12 cellular contexts compared by ENCODE assay signal in the genomic region with DNA sequence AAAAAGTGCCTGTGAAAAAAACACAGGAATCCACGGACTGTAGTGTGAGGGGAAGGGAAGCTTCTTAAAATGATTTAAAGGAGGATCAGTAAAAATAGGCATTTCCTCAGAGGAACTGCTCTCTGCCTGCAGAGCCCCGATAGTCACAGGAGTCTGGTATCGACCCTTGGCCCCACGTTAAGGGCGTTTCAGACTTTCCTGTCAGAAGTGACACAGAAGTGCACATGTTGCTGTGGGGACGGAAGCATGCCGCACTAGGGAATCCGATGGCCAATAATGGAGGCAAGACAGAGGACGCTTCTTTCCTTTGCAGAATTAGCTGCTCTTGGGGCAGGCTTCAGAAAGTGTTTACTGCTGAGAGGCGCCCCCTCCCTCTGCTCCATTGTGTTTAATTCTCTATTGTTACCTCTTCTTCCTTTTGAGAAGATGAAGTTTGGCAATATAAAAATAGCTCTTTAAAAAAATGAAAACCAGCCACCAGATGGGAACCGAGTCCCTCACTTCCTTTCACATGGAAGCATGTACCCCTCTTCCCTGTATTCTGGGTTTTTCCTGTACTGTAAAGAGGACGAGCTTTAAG.
DNase-seq lines count a peak whose midpoint lies in the region; ATAC-seq and TF ChIP-seq lines count a peak whose summit lies in the region.
"Had no signal": no experiment of that assay in that cellular context is flagged by ENCODE, and none has a peak within 500 bp of the region (broad histone marks: within the 10 kb centered on the region; RNA-seq: fewer than 3 reads in every experiment).

No MANE protein-coding gene starts in this region.

- peaks cover 21% of the 10 kb centered on the region for H3K36me3 Mint-ChIP-seq in CD4-positive, CD25-positive, alpha-beta regulatory T cell
- H3K36me3 Mint-ChIP-seq in neural crest cell (ENCODE audit: low read depth), result peaks cover 20% of the 10 kb centered on the region

- peaks cover 7% of the 10 kb centered on the region for H3K36me3 ChIP-seq in CD4-positive, CD25-positive, alpha-beta regulatory T cell (ENCODE audit: control insufficient read depth, insufficient read depth, low read length)
- peaks cover 13% of the 10 kb centered on the region for H3K36me3 ChIP-seq in brain microvascular endothelial cell (replicated peaks)

- H3K27ac ChIP-seq in CD4-positive, CD25-positive, alpha-beta regulatory T cell (ENCODE audit: insufficient read depth, low read length, poor library complexity, severe bottlenecking), result no peak overlapping the region
- H3K27ac ChIP-seq in brain microvascular endothelial cell, result peak overlapping the region; percentile 2

- DNase-seq in CD4-positive, CD25-positive, alpha-beta regulatory T cell, result no peak
- DNase-seq in brain microvascular endothelial cell (no peak), neural crest cell (ENCODE audit: low read depth, low spot score) (no peak), iPS-NIHi11 (ENCODE audit: low spot score) (no peak), cerebellar nuclear complex (lab: John Stamatoyannopoulos, UW) (no peak)
- DNase-seq: DMS79 treated with DMSO at 0.1 percent for 48 hours; NCI-H69; nucleus accumbens; stimulated activated naive CD4-positive, alpha-beta T cell had no signal

- in situ Hi-C loops in brain microvascular endothelial cell (cut with HindIII; ENCODE audit: low pct_ligation_motif_present, low sequenced_read_pairs), result no loop called here

- H3K9me3 Mint-ChIP-seq in CD4-positive, CD25-positive, alpha-beta regulatory T cell, result peaks cover 0 to 3% (median 0%) of the 10 kb centered on the region in 7 donors
- peaks cover 4% of the 10 kb centered on the region for H3K9me3 Mint-ChIP-seq in neural crest cell

- TF ChIP-seq CTCF in brain microvascular endothelial cell (IDR thresholded peaks at IDR 0.05; ENCODE audit: low read depth, low read length, missing control alignments) (no peak), neural crest cell (conservative IDR thresholded peaks at IDR 0.05) (no peak)

- peaks cover 73% of the 10 kb centered on the region for H3K4me1 ChIP-seq in CD4-positive, CD25-positive, alpha-beta regulatory T cell (ENCODE audit: control insufficient read depth, insufficient read depth, low read length, poor library complexity, severe bottlenecking)

- H3K9me3 ChIP-seq in CD4-positive, CD25-positive, alpha-beta regulatory T cell (ENCODE audit: control insufficient read depth in 2 of 2, low read length in 2 of 2), result no peaks in the 10 kb centered on the region

- peaks cover 59 to 92% (median 82%) of the 10 kb centered on the region in 4 donors for H3K4me1 Mint-ChIP-seq in CD4-positive, CD25-positive, alpha-beta regulatory T cell
- peaks cover 71% of the 10 kb centered on the region for H3K4me1 Mint-ChIP-seq in neural crest cell

- H3K4me3 ChIP-seq in CD4-positive, CD25-positive, alpha-beta regulatory T cell (ENCODE audit: low read depth, low read length), result peak overlapping the region; percentile 15
- H3K4me3 ChIP-seq in brain microvascular endothelial cell (ENCODE audit: low read depth, low read length), result no peak overlapping the region

- peak in 1 of 2 donors; percentile 23 for ATAC-seq in CD4-positive, CD25-positive, alpha-beta regulatory T cell (ENCODE audit: low read depth in 2 of 2)
- ATAC-seq in HG02938 (IDR thresholded peaks at IDR 0.05; ENCODE audit: unreplicated experiment), result peak; percentile 37
- ATAC-seq in GM21381 (IDR thresholded peaks at IDR 0.05; ENCODE audit: unreplicated experiment), result no peak
- no peak for ATAC-seq in GM21619 (IDR thresholded peaks at IDR 0.05; ENCODE audit: unreplicated experiment)

- no peaks in the 10 kb centered on the region for H3K27me3 Mint-ChIP-seq in CD4-positive, CD25-positive, alpha-beta regulatory T cell
- H3K27me3 Mint-ChIP-seq in neural crest cell (ENCODE audit: low read depth), result no peaks in the 10 kb centered on the region

- H3K4me3 Mint-ChIP-seq in CD4-positive, CD25-positive, alpha-beta regulatory T cell, result peak overlapping the region; percentile 20 to 79 (median 42)
- no peak overlapping the region for H3K4me3 Mint-ChIP-seq in neural crest cell

- H3K27ac Mint-ChIP-seq in CD4-positive, CD25-positive, alpha-beta regulatory T cell, result peak overlapping the region; percentile 83 to 95 (median 90)
- H3K27ac Mint-ChIP-seq in neural crest cell (ENCODE audit: unreplicated experiment), result peak overlapping the region; percentile 59

- H3K27me3 ChIP-seq in CD4-positive, CD25-positive, alpha-beta regulatory T cell (ENCODE audit: control insufficient read depth, insufficient read depth, low read length), result no peaks in the 10 kb centered on the region
- no peaks in the 10 kb centered on the region for H3K27me3 ChIP-seq in brain microvascular endothelial cell (replicated peaks)
